In genomic region chr9:87267701-87268100, GRCh38 we compare ENCODE assay signal across 15 cellular contexts.
DNase-seq lines count a peak whose midpoint lies in the region; ATAC-seq and TF ChIP-seq lines count a peak whose summit lies in the region.
"Had no signal": no experiment of that assay in that cellular context is flagged by ENCODE, and none has a peak within 500 bp of the region (broad histone marks: within the 10 kb centered on the region; RNA-seq: fewer than 3 reads in every experiment).

No MANE protein-coding gene starts in this region.

- H3K27me3 ChIP-seq in body of pancreas (no peaks in the 10 kb centered on the region), heart left ventricle (no peaks in the 10 kb centered on the region), adrenal gland (no peaks in the 10 kb centered on the region)
- H3K27me3 ChIP-seq: testis had no signal

- H3K4me1 ChIP-seq in body of pancreas (peaks cover 10% of the 10 kb centered on the region), heart left ventricle (peaks cover 0 to 28% (median 17%) of the 10 kb centered on the region in 12 donors), adrenal gland (replicated peaks in 1 of 2) (peaks cover 0 to 11% of the 10 kb centered on the region in 2 donors)

- intact Hi-C loops in body of pancreas (cut with DNase I), result no loop called here
- intact Hi-C loops in heart left ventricle (cut with DNase I), result no loop called here
- intact Hi-C loops in adrenal gland (cut with DNase I), result no loop called here

- no peak overlapping the region for H3K4me3 ChIP-seq in body of pancreas
- no peak overlapping the region for H3K4me3 ChIP-seq in heart left ventricle
- H3K4me3 ChIP-seq in skeletal muscle cell (ENCODE audit: low read depth, low read length), result no peak overlapping the region
- H3K4me3 ChIP-seq in adrenal gland, result no peak overlapping the region
- H3K4me3 ChIP-seq: coronary artery, testis had no signal

- ATAC-seq in body of pancreas (peak; percentile 31), heart left ventricle (peak; percentile 73 to 89 (median 86)), GM18873 (IDR thresholded peaks at IDR 0.05; ENCODE audit: low FRiP score, unreplicated experiment) (no peak)

- TF ChIP-seq POLR2A in body of pancreas (IDR thresholded peaks at IDR 0.05), result no peak
- no peak for TF ChIP-seq POLR2A in heart left ventricle (IDR thresholded peaks at IDR 0.05)
- TF ChIP-seq POLR2A in adrenal gland (IDR thresholded peaks at IDR 0.05), result no peak

- TF ChIP-seq CTCF in body of pancreas (IDR thresholded peaks at IDR 0.05), result no peak
- TF ChIP-seq CTCF in heart left ventricle (IDR thresholded peaks at IDR 0.05), result no peak
- TF ChIP-seq CTCF in adrenal gland (IDR thresholded peaks at IDR 0.05), result no peak

- H3K36me3 ChIP-seq in body of pancreas (replicated peaks in 1 of 2; ENCODE audit: insufficient read depth in 1 of 2, low read depth in 2 of 2), result no peaks in the 10 kb centered on the region
- no peaks in the 10 kb centered on the region for H3K36me3 ChIP-seq in heart left ventricle
- H3K36me3 ChIP-seq in adrenal gland (replicated peaks in 1 of 2), result no peaks in the 10 kb centered on the region

- H3K27ac ChIP-seq in body of pancreas (no peak overlapping the region), heart left ventricle (peak overlapping the region in 10 of 12 donors; percentile 21 to 81 (median 52)), adrenal gland (peak overlapping the region in 1 of 5 donors; percentile 5)

- DNase-seq in AG20443 (ENCODE audit: low spot score) (peak; percentile 81), body of pancreas (no peak), heart left ventricle (peak in 4 of 5 donors; percentile 40 to 71 (median 66)), skeletal muscle cell (ENCODE audit: low read depth) (peak; percentile 63), adrenal gland (no peak)
- no peak for DNase-seq in activated CD4-positive, alpha-beta T cell treated with anti-CD3 and anti-CD28 coated beads, Interleukin-2, amount 50 U/mL, for 4 hours
- DNase-seq in stimulated activated CD8-positive, alpha-beta memory T cell treated with anti-CD3 and anti-CD28 coated beads, Interleukin-4, amount 100 ng/mL, for 48 hours, result no peak
- DNase-seq: activated CD4-positive, CD25-positive, alpha-beta regulatory T cell; activated naive CD8-positive, alpha-beta T cell treated with anti-CD3 and anti-CD28 coated beads for 36 hours; DMS 273 treated with DMSO at 0.1 percent for 48 hours; MV-4-11; naive B cell; testis had no signal

- 86 to 88% methylated on average over 7 of the region's 7 CpGs for WGBS in body of pancreas, 2 donors
- 79 to 88% (median 82%) methylated on average over 7 of the region's 7 CpGs for WGBS in heart left ventricle, 4 donors
- 79 to 88% (median 83%) methylated on average over 7 of the region's 7 CpGs for WGBS in adrenal gland, 4 donors

- H3K9me3 ChIP-seq in body of pancreas (no peaks in the 10 kb centered on the region), heart left ventricle (peaks cover 0 to 5% (median 0%) of the 10 kb centered on the region in 12 donors), adrenal gland (replicated peaks in 1 of 3) (no peaks in the 10 kb centered on the region)
- H3K9me3 ChIP-seq: testis had no signal

Comparison
In these comparisons a context has a peak if more than half of its experiments do, and no peak if none do; other contexts are left out.
1. DNase-seq: peak in AG20443 (single experiment), heart left ventricle (4 of 5) and skeletal muscle cell (single experiment); none in body of pancreas (0 of 4), activated CD4-positive, alpha-beta T cell treated with anti-CD3 and anti-CD28 coated beads, Interleukin-2, amount 50 U/mL, for 4 hours (0 of 2), stimulated activated CD8-positive, alpha-beta memory T cell treated with anti-CD3 and anti-CD28 coated beads, Interleukin-4, amount 100 ng/mL, for 48 hours (single experiment) and adrenal gland (0 of 7).
2. H3K27ac ChIP-seq: peak in heart left ventricle (10 of 12); none in body of pancreas (0 of 4).